33 cellular contexts compared by ENCODE assay signal in the genomic region with DNA sequence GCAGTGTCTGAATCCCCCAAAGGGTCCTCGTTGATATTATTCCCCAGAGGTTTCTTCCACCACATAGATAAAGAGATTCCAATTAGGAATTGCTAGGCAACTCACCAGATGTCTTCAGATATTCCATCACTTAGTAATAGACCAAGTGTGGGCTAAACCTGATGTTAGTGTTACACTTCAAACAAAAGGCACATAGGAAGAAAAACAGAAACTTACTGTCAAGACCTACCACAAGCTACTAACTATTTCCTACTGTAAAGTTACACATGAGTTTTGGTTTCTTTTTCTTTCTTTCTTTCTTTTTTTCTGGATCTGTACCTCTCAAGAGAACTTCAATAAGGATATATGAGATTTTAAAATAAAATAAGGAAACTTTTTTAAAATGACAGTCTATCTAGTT.
"Had no signal": no experiment of that assay in that cellular context is flagged by ENCODE, and none has a peak within 500 bp of the region (broad histone marks: within the 10 kb centered on the region; RNA-seq: fewer than 3 reads in every experiment).

No MANE protein-coding gene starts in this region.

- H3K4me3 ChIP-seq: cardiac muscle cell, K562 had no signal

- H3K36me3 ChIP-seq: cardiac muscle cell, WERI-Rb-1 had no signal

- H3K36me3 Mint-ChIP-seq: activated naive CD8-positive, alpha-beta T cell treated with anti-CD3 and anti-CD28 coated beads for 36 hours; T-cell had no signal

- DNase-seq: activated CD4-positive, alpha-beta memory T cell treated with anti-CD3 and anti-CD28 coated beads, Interleukin-2, amount 10 ng/mL, durations not matched to agents 7 days and 5 days; activated CD4-positive, alpha-beta T cell treated with anti-CD3 and anti-CD28 coated beads for 1 hour; activated CD4-positive, alpha-beta T cell treated with anti-CD3 and anti-CD28 coated beads for 48 hours; activated CD4-positive, CD25-positive, alpha-beta regulatory T cell; activated effector memory CD4-positive, alpha-beta T cell treated with anti-CD3 and anti-CD28 coated beads, Interleukin-2, amount 50 U/mL, for 16 hours; activated naive CD4-positive, alpha-beta T cell; activated naive CD4-positive, alpha-beta T cell treated with anti-CD3 and anti-CD28 coated beads, Interleukin-2, amount 50 U/mL, for 16 hours; activated naive CD8-positive, alpha-beta T cell treated with anti-CD3 and anti-CD28 coated beads for 36 hours; activated T-cell treated with anti-CD3 and anti-CD28 coated beads, Interleukin-2, amount 50 U/mL, for 1 hour; activated T-cell treated with anti-CD3 and anti-CD28 coated beads, Interleukin-2, amount 50 U/mL, for 72 hours; amniotic stem cell; aorta; NCI-H1048; NCI-H1105 treated with DMSO at 0.1 percent for 48 hours; NCI-H1436 treated with DMSO at 0.1 percent for 48 hours; NCI-H1694 treated with DMSO at 0.1 percent for 48 hours; NCI-H2029; NCI-H345; NCI-H524 treated with DMSO at 0.1 percent for 48 hours; NCI-H748 treated with DMSO at 0.1 percent for 48 hours; RPMI8226; SIG-M5; T-cell; T-helper 2 cell; T-helper 9 cell; WERI-Rb-1 had no signal

- ATAC-seq: activated T-cell treated with anti-CD3 and anti-CD28 coated beads, Interleukin-2, amount 50 U/mL, for 72 hours; activated T-helper 17 cell treated with anti-CD3 and anti-CD28 coated beads, Interleukin-2, amount 50 U/mL, for 72 hours; K562; Panc1; Right ventricle myocardium inferior; SK-N-SH treated with all-trans-retinoic acid at 6 μM for 48 hours; T-cell had no signal

- H3K27ac Mint-ChIP-seq: activated CD4-positive, alpha-beta memory T cell treated with anti-CD3 and anti-CD28 coated beads, Interleukin-2, amount 10 ng/mL, durations not matched to agents 7 days and 5 days; activated naive CD8-positive, alpha-beta T cell treated with anti-CD3 and anti-CD28 coated beads for 36 hours; activated T-cell treated with anti-CD3 and anti-CD28 coated beads, Interleukin-2, amount 50 U/mL, for 72 hours; activated T-helper 17 cell treated with anti-CD3 and anti-CD28 coated beads, Interleukin-2, amount 50 U/mL, for 72 hours; T-cell had no signal

- H3K27me3 ChIP-seq: cardiac muscle cell had no signal

- H3K27me3 Mint-ChIP-seq: activated CD4-positive, alpha-beta memory T cell treated with anti-CD3 and anti-CD28 coated beads, Interleukin-2, amount 10 ng/mL, durations not matched to agents 7 days and 5 days; activated naive CD8-positive, alpha-beta T cell treated with anti-CD3 and anti-CD28 coated beads for 36 hours; activated T-helper 17 cell treated with anti-CD3 and anti-CD28 coated beads, Interleukin-2, amount 50 U/mL, for 72 hours; central memory CD8-positive, alpha-beta T cell; T-cell had no signal

- FAIRE-seq: K562 had no signal

- H3K4me3 Mint-ChIP-seq: activated CD4-positive, alpha-beta memory T cell treated with anti-CD3 and anti-CD28 coated beads, Interleukin-2, amount 10 ng/mL, durations not matched to agents 7 days and 5 days; activated naive CD8-positive, alpha-beta T cell treated with anti-CD3 and anti-CD28 coated beads for 36 hours; activated T-cell treated with anti-CD3 and anti-CD28 coated beads, Interleukin-2, amount 50 U/mL, for 72 hours; activated T-helper 17 cell treated with anti-CD3 and anti-CD28 coated beads, Interleukin-2, amount 50 U/mL, for 72 hours; central memory CD8-positive, alpha-beta T cell; T-cell had no signal

- H3K27ac ChIP-seq: cardiac muscle cell, WERI-Rb-1 had no signal

- H3K4me1 Mint-ChIP-seq: activated CD4-positive, alpha-beta memory T cell treated with anti-CD3 and anti-CD28 coated beads, Interleukin-2, amount 10 ng/mL, durations not matched to agents 7 days and 5 days; activated naive CD8-positive, alpha-beta T cell treated with anti-CD3 and anti-CD28 coated beads for 36 hours; activated T-helper 17 cell treated with anti-CD3 and anti-CD28 coated beads, Interleukin-2, amount 50 U/mL, for 72 hours; central memory CD8-positive, alpha-beta T cell; T-cell had no signal
